25 cellular contexts compared by ENCODE assay signal in the genomic region with DNA sequence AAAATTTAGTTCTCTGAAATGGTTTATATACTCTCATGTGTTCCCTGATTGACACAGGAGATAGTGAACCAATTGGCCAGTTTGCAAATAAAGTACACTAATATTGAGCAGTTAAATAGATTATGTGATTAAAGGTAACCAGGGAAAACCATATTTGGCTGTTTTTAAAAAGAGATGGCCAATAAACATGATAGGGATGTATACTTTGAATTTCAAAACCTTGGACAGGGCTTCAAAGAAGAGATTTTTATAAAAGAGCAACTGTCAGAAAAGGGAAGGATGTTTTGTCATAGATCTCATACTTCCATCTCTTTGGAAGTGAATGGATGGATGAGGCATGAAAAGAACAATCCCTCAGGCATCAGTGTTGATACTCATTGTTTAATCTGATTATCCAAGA.
"Had no signal": no experiment of that assay in that cellular context is flagged by ENCODE, and none has a peak within 500 bp of the region (broad histone marks: within the 10 kb centered on the region; RNA-seq: fewer than 3 reads in every experiment).

No MANE protein-coding gene starts in this region.

- H3K27me3 Mint-ChIP-seq: dendritic cell treated with granulocyte-macrophage colony-stimulating factor and Interleukin-4, amounts not matched to agents 40 ng/mL and 50 ng/mL, for 4 days; effector memory CD8-positive, alpha-beta T cell; naive B cell; naive thymus-derived CD8-positive, alpha-beta T cell had no signal

- H3K36me3 ChIP-seq: esophagus squamous epithelium, gastrocnemius medialis, heart right ventricle, left lung, lower lobe of right lung had no signal

- H3K4me3 Mint-ChIP-seq: dendritic cell treated with granulocyte-macrophage colony-stimulating factor and Interleukin-4, amounts not matched to agents 40 ng/mL and 50 ng/mL, for 4 days; effector memory CD8-positive, alpha-beta T cell; endodermal cell; mesothelial cell of epicardium; naive B cell; naive thymus-derived CD8-positive, alpha-beta T cell had no signal

- H3K36me3 Mint-ChIP-seq: mesothelial cell of epicardium; naive B cell; naive thymus-derived CD8-positive, alpha-beta T cell had no signal

- H3K4me1 ChIP-seq: esophagus squamous epithelium, gastrocnemius medialis, heart right ventricle, left lung, lower lobe of right lung had no signal

- H3K4me1 Mint-ChIP-seq: naive B cell; naive thymus-derived CD8-positive, alpha-beta T cell had no signal

- H3K27ac ChIP-seq: epithelial cell of prostate, esophagus squamous epithelium, gastrocnemius medialis, heart right ventricle, left lung, lower lobe of right lung had no signal

- H3K4me3 ChIP-seq: esophagus squamous epithelium, gastrocnemius medialis, heart right ventricle, left lung, lower lobe of right lung, mucosa of descending colon had no signal

- ATAC-seq: effector memory CD8-positive, alpha-beta T cell; esophagus mucosa; gastrocnemius medialis; heart right ventricle; left cardiac atrium; left lung; left ventricle myocardium superior; lower lobe of right lung; mucosa of descending colon; naive thymus-derived CD8-positive, alpha-beta T cell had no signal

- DNase-seq: cortex of kidney; effector CD8-positive, alpha-beta T cell; effector memory CD8-positive, alpha-beta T cell; endodermal cell; erythroblast; esophagus squamous epithelium; foreskin fibroblast; foreskin melanocyte; gastrocnemius medialis; glutamatergic neuron; head of caudate nucleus; heart right ventricle; hippocampal formation; left cardiac atrium; left lung; left ventricle myocardium superior; lower lobe of right lung; mesenchymal stem cell; mucosa of descending colon; naive B cell; naive thymus-derived CD8-positive, alpha-beta T cell had no signal

- H3K9me3 ChIP-seq: esophagus squamous epithelium, gastrocnemius medialis, heart right ventricle, left lung, lower lobe of right lung, mucosa of descending colon had no signal

- H3K9me3 Mint-ChIP-seq: dendritic cell treated with granulocyte-macrophage colony-stimulating factor and Interleukin-4, amounts not matched to agents 40 ng/mL and 50 ng/mL, for 4 days; endodermal cell; mesothelial cell of epicardium had no signal

- H3K27ac Mint-ChIP-seq: dendritic cell treated with granulocyte-macrophage colony-stimulating factor and Interleukin-4, amounts not matched to agents 40 ng/mL and 50 ng/mL, for 4 days; effector memory CD8-positive, alpha-beta T cell; endodermal cell; mesothelial cell of epicardium; naive B cell; naive thymus-derived CD8-positive, alpha-beta T cell had no signal
